In the genomic region with DNA sequence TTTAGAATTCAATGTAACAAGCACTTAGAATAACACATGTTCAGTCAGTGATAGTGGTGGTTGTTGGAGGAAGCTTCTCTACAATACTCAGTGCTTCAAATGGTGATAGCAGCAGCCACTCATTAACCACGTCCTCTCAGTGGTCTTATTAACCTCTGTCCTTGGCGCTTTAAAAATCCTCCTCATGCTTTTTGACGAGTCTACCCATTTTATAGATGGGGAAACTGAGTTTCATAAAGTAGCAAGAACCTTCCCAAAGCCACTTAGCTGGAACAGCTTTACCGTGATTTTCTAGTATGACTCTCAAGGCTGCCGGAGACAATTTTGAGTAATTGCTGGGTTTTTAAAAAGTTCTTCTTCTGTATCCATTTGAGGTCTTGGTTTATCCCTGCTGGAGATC, we compare ENCODE assay signal across 22 cellular contexts. TPM values are rescaled to one million over a fixed set of nuclear protein-coding genes. Genes with fewer than 3 reads are reported as not detected.
"Had no signal": no experiment of that assay in that cellular context is flagged by ENCODE, and none has a peak within 500 bp of the region (broad histone marks: within the 10 kb centered on the region; RNA-seq: fewer than 3 reads in every experiment).

No MANE protein-coding gene starts in this region.

- H2AFZ ChIP-seq: neural progenitor cell had no signal

- H3K9me3 ChIP-seq: ascending aorta, colonic mucosa, psoas muscle, testis had no signal

- H3K27me3 ChIP-seq: ascending aorta, colonic mucosa, foreskin keratinocyte, neural progenitor cell, testis had no signal

- ATAC-seq: foreskin keratinocyte, psoas muscle, right cardiac atrium had no signal

- H3K36me3 ChIP-seq: ascending aorta, colonic mucosa, left ventricle myocardium inferior, neural progenitor cell had no signal

- H3K27ac ChIP-seq: ascending aorta, colonic mucosa, epithelial cell of prostate, foreskin keratinocyte, left ventricle myocardium inferior, neural progenitor cell, psoas muscle, skin epidermis, testis, VCaP had no signal

- H3K4me3 Mint-ChIP-seq: activated naive CD4-positive, alpha-beta T cell treated with anti-CD3 and anti-CD28 coated beads, Interleukin-2, amount 50 U/mL, for 24 hours; central memory CD8-positive, alpha-beta T cell; endodermal cell; neural progenitor cell; type B pancreatic cell had no signal

- H3K4me1 Mint-ChIP-seq: activated naive CD4-positive, alpha-beta T cell treated with anti-CD3 and anti-CD28 coated beads, Interleukin-2, amount 50 U/mL, for 24 hours had no signal

- H3K4me2 ChIP-seq: neural progenitor cell had no signal

- H3K4me3 ChIP-seq: ascending aorta, colonic mucosa, left ventricle myocardium inferior, neural progenitor cell, psoas muscle, skin epidermis, testis had no signal

- H3K9me3 Mint-ChIP-seq: activated naive CD4-positive, alpha-beta T cell treated with anti-CD3 and anti-CD28 coated beads, Interleukin-2, amount 50 U/mL, for 24 hours; central memory CD8-positive, alpha-beta T cell had no signal

- DNase-seq: activated CD4-positive, alpha-beta T cell treated with anti-CD3 and anti-CD28 coated beads for 1 hour; activated gamma-delta T cell; colonic mucosa; endodermal cell; foreskin keratinocyte; left ventricle myocardium inferior; mammary epithelial cell; psoas muscle; right cardiac atrium; stimulated activated CD4-positive, alpha-beta T cell treated with anti-CD3 and anti-CD28 coated beads, Interleukin-15, amount 100 ng/mL, for 24 hours; stimulated activated CD4-positive, alpha-beta T cell treated with anti-CD3 and anti-CD28 coated beads, Interleukin-4, amount 100 ng/mL, for 1 hour; T-helper 2 cell; testis had no signal

- H3K9ac ChIP-seq: neural progenitor cell had no signal

- H3K4me1 ChIP-seq: ascending aorta, colonic mucosa, foreskin keratinocyte, left ventricle myocardium inferior, psoas muscle, testis had no signal

- H3K27ac Mint-ChIP-seq: activated naive CD4-positive, alpha-beta T cell treated with anti-CD3 and anti-CD28 coated beads, Interleukin-2, amount 50 U/mL, for 24 hours; endodermal cell; neural progenitor cell; type B pancreatic cell had no signal

- H3K27me3 Mint-ChIP-seq: central memory CD8-positive, alpha-beta T cell; type B pancreatic cell had no signal

- H3K36me3 Mint-ChIP-seq: activated naive CD4-positive, alpha-beta T cell treated with anti-CD3 and anti-CD28 coated beads, Interleukin-2, amount 50 U/mL, for 24 hours; neural progenitor cell; type B pancreatic cell had no signal

RNA-seq across cellular contexts. Expression of a gene that starts 47.4 kb away (rescaled TPM):
- total RNA-seq: osteocyte had no signal
